19 cellular contexts compared by ENCODE assay signal in the genomic region with DNA sequence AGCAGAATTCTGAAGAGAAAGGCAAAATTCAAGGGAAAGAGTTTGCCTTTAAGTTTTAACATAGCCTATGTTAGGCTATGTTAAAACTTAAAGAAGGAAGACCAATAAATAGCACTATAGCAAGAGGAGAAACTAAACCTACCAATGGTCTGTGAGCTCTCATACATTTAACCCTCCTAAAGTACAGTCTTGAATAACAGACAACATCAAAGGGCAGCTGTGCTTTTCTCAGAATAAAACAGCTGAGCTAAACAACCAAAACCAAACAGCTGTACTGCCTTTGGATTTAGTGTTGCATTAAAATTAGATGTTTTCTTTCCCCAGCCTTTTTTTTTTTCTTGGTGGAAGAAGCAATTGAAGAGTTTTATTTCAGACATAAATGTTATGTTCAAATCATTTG.
"Had no signal": no experiment of that assay in that cellular context is flagged by ENCODE, and none has a peak within 500 bp of the region (broad histone marks: within the 10 kb centered on the region; RNA-seq: fewer than 3 reads in every experiment).

No MANE protein-coding gene starts in this region.

- H3K4me3 ChIP-seq: adrenal gland, cardiac muscle cell, left lung, transverse colon, vagina had no signal

- H3K36me3 Mint-ChIP-seq: activated CD8-positive, alpha-beta memory T cell treated with anti-CD3 and anti-CD28 coated beads, Interleukin-2, amount 10 ng/mL, durations not matched to agents 7 days and 5 days; activated naive CD4-positive, alpha-beta T cell treated with anti-CD3 and anti-CD28 coated beads, Interleukin-2, amount 10 ng/mL, durations not matched to agents 7 days and 5 days; memory B cell; natural killer cell treated with Interleukin-12 subunit alpha and Interleukin-12 subunit beta and Interleukin-15 and Interleukin-18, amount 100 ng/mL, for 72 hours had no signal

- ATAC-seq: activated CD8-positive, alpha-beta memory T cell treated with anti-CD3 and anti-CD28 coated beads, Interleukin-2, amount 10 ng/mL, durations not matched to agents 7 days and 5 days; esophagus mucosa; left lung; natural killer cell treated with Interleukin-12 subunit alpha and Interleukin-12 subunit beta and Interleukin-15 and Interleukin-18, amount 100 ng/mL, for 72 hours; stimulated activated naive CD8-positive, alpha-beta T cell treated with anti-CD3 and anti-CD28 coated beads, Interleukin-15, Interleukin-2, amounts not matched to agents 100 U/mL and 50 U/mL, for 24 hours had no signal

- H3K4me3 Mint-ChIP-seq: activated CD8-positive, alpha-beta memory T cell treated with anti-CD3 and anti-CD28 coated beads, Interleukin-2, amount 10 ng/mL, durations not matched to agents 7 days and 5 days; activated naive CD4-positive, alpha-beta T cell treated with anti-CD3 and anti-CD28 coated beads, Interleukin-2, amount 10 ng/mL, durations not matched to agents 7 days and 5 days; memory B cell; natural killer cell treated with Interleukin-12 subunit alpha and Interleukin-12 subunit beta and Interleukin-15 and Interleukin-18, amount 100 ng/mL, for 72 hours had no signal

- H3K27me3 Mint-ChIP-seq: activated CD8-positive, alpha-beta memory T cell treated with anti-CD3 and anti-CD28 coated beads, Interleukin-2, amount 10 ng/mL, durations not matched to agents 7 days and 5 days; activated naive CD4-positive, alpha-beta T cell treated with anti-CD3 and anti-CD28 coated beads, Interleukin-2, amount 10 ng/mL, durations not matched to agents 7 days and 5 days; memory B cell had no signal

- DNase-seq: activated CD4-positive, alpha-beta T cell treated with anti-CD3 and anti-CD28 coated beads, Interleukin-2, amount 50 U/mL, for 4 hours; activated CD4-positive, CD25-positive, alpha-beta regulatory T cell treated with anti-CD3 and anti-CD28 coated beads, Interleukin-2, amount 50 U/mL, for 72 hours; activated CD8-positive, alpha-beta memory T cell treated with anti-CD3 and anti-CD28 coated beads, Interleukin-2, amount 10 ng/mL, durations not matched to agents 7 days and 5 days; activated naive CD4-positive, alpha-beta T cell treated with anti-CD3 and anti-CD28 coated beads, Interleukin-2, amount 10 ng/mL, durations not matched to agents 7 days and 5 days; activated T-cell treated with anti-CD3 and anti-CD28 coated beads, Interleukin-2, amount 50 U/mL, for 1 hour; adrenal gland; islet precursor cell; left lung; nucleus accumbens; posterior cingulate gyrus; retina; small intestine; stimulated activated naive CD8-positive, alpha-beta T cell treated with anti-CD3 and anti-CD28 coated beads, Interleukin-15, Interleukin-2, amounts not matched to agents 100 U/mL and 50 U/mL, for 24 hours; transverse colon had no signal

- H3K4me1 Mint-ChIP-seq: memory B cell had no signal

- H3K27ac Mint-ChIP-seq: activated CD8-positive, alpha-beta memory T cell treated with anti-CD3 and anti-CD28 coated beads, Interleukin-2, amount 10 ng/mL, durations not matched to agents 7 days and 5 days; activated naive CD4-positive, alpha-beta T cell treated with anti-CD3 and anti-CD28 coated beads, Interleukin-2, amount 10 ng/mL, durations not matched to agents 7 days and 5 days; memory B cell; natural killer cell treated with Interleukin-12 subunit alpha and Interleukin-12 subunit beta and Interleukin-15 and Interleukin-18, amount 100 ng/mL, for 72 hours had no signal

- H3K9me3 Mint-ChIP-seq: memory B cell; natural killer cell treated with Interleukin-12 subunit alpha and Interleukin-12 subunit beta and Interleukin-15 and Interleukin-18, amount 100 ng/mL, for 72 hours had no signal
